In the genomic region with DNA sequence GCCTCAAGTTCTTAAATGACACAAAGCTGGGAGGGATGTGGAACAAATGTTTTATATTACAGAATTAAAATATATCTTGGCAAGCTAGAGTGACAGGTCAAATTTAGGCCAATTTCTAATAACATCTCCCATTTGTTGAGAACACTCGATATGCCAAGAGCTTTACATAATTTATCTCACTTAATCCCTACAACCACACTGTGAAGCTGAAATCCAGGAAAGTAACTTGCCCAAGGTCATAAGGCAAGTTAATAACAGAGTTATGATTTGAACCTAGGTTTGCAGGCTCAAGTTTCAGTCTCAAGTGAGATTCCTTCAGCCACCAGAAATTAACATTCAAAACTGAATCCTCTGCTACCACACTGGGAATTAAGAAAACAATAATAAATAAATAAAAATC, we compare ENCODE assay signal across 2 cellular contexts.
TF ChIP-seq lines count a peak whose summit lies in the region.

No MANE protein-coding gene starts in this region.

TF ChIP-seq in IMR-90, 13 proteins besides CTCF, POLR2A, EP300 and RAD21:
- TF ChIP-seq NFE2L2 (IDR thresholded peaks at IDR 0.05; ENCODE audit: low read depth, low read length) (no peak), BHLHE40 (IDR thresholded peaks at IDR 0.05; ENCODE audit: low read depth, low read length) (no peak)
- TF ChIP-seq, protein P1, sequence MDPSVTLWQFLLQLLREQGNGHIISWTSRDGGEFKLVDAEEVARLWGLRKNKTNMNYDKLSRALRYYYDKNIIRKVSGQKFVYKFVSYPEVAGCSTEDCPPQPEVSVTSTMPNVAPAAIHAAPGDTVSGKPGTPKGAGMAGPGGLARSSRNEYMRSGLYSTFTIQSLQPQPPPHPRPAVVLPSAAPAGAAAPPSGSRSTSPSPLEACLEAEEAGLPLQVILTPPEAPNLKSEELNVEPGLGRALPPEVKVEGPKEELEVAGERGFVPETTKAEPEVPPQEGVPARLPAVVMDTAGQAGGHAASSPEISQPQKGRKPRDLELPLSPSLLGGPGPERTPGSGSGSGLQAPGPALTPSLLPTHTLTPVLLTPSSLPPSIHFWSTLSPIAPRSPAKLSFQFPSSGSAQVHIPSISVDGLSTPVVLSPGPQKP (IDR thresholded peaks at IDR 0.05; ENCODE audit: borderline replicate concordance, low read depth, low read length): no peak

TF ChIP-seq in GM12878, 131 proteins besides CTCF, POLR2A, EP300 and RAD21:
- TF ChIP-seq MEF2B (IDR thresholded peaks at IDR 0.05; ENCODE audit: partially characterized antibody, poor library complexity, severe bottlenecking) (no peak), BRCA1 (IDR thresholded peaks at IDR 0.05; ENCODE audit: low read depth, low read length) (no peak), YY1 (IDR thresholded peaks at IDR 0.05; ENCODE audit: low read depth, low read length) (no peak), E4F1 (IDR thresholded peaks at IDR 0.05; ENCODE audit: borderline replicate concordance, partially characterized antibody) (no peak), ZNF24 (IDR thresholded peaks at IDR 0.05) (no peak), CBX3 (IDR thresholded peaks at IDR 0.05; ENCODE audit: borderline replicate concordance, low read depth) (no peak), CUX1 (IDR thresholded peaks at IDR 0.05; ENCODE audit: insufficient replicate concordance, low read depth, low read length) (no peak)
- TF ChIP-seq, protein P1 (IDR thresholded peaks at IDR 0.05; ENCODE audit: low read depth, low read length): no peak
- TF ChIP-seq, protein P2, sequence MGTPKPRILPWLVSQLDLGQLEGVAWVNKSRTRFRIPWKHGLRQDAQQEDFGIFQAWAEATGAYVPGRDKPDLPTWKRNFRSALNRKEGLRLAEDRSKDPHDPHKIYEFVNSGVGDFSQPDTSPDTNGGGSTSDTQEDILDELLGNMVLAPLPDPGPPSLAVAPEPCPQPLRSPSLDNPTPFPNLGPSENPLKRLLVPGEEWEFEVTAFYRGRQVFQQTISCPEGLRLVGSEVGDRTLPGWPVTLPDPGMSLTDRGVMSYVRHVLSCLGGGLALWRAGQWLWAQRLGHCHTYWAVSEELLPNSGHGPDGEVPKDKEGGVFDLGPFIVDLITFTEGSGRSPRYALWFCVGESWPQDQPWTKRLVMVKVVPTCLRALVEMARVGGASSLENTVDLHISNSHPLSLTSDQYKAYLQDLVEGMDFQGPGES (IDR thresholded peaks at IDR 0.05): no peak
